In the genomic region with DNA sequence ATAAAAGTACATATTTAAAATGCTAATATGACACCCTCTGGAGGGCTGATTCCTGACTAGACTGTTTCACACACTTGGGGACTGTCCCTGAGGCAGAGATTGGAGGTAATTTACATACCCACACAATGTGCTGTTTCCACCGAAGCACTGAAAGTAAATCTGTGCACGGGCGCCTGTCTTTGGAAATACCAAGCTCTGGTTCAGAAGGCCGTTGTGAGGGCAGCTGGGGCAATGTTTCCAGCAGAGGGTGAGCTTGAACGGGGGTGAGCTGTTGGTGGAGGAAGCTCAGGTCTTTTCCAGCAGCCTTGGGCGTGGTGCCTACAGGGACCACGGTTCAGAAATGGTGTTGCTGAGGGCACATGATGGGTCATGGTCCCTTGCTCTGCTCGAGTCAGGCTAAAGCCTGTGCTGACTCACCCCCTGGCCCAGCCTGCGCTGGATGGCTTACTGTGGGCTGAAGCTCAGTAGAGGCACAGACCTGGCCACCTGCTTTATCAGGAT, we compare ENCODE assay signal across 9 cellular contexts. TPM values are rescaled to one million over a fixed set of nuclear protein-coding genes. Genes with fewer than 3 reads are reported as not detected.
DNase-seq lines count a peak whose midpoint lies in the region; ATAC-seq and TF ChIP-seq lines count a peak whose summit lies in the region.
"Had no signal": no experiment of that assay in that cellular context is flagged by ENCODE, and none has a peak within 500 bp of the region (broad histone marks: within the 10 kb centered on the region; RNA-seq: fewer than 3 reads in every experiment).

No MANE protein-coding gene starts in this region.

- intact Hi-C loops in activated T-helper 2 cell treated with anti-CD3 and anti-CD28 coated beads, Interferon-gamma antibody, Interleukin-2, Interleukin-4, amounts not matched to agents 10 μg/mL and 5 μg/mL and 100 μg/mL, durations not matched to agents 14 hours and 24 hours and 36 hours (cut with micrococcal nuclease), result loop anchor here (2.0 to 5.0 kb wide), 2 partner anchors 112 to 355 kb away; no protein-coding TSS in a partner anchor
- intact Hi-C loops in upper lobe of right lung (cut with DNase I), result loop anchor here (5.0 kb wide), 1 partner anchor 132 kb away; no protein-coding TSS in a partner anchor
- intact Hi-C loops in Right ventricle myocardium inferior (cut with DNase I), result loop anchor here (5.0 kb wide), 3 partner anchors 103 to 352 kb away; no protein-coding TSS in a partner anchor

- H3K27ac ChIP-seq in upper lobe of right lung, result no peak overlapping the region
- H3K27ac ChIP-seq: SJSA1 had no signal

- no peaks in the 10 kb centered on the region for H3K9me3 Mint-ChIP-seq in activated T-helper 2 cell treated with anti-CD3 and anti-CD28 coated beads, Interferon-gamma antibody, Interleukin-2, Interleukin-4, amounts not matched to agents 10 μg/mL and 5 μg/mL and 100 μg/mL, durations not matched to agents 14 hours and 24 hours and 36 hours

- ATAC-seq in HG03520 (IDR thresholded peaks at IDR 0.05; ENCODE audit: unreplicated experiment) (peak; percentile 42), upper lobe of right lung (no peak), Right ventricle myocardium inferior (no peak)

- DNase-seq in NCI-H82 (lab: John Stamatoyannopoulos, UW), result peak; percentile 33
- no peak for DNase-seq in NCI-H82 treated with DMSO at 0.1 percent for 48 hours (lab: John Stamatoyannopoulos, UW; ENCODE audit: unreplicated experiment)
- no peak for DNase-seq in activated T-helper 2 cell treated with anti-CD3 and anti-CD28 coated beads, Interferon-gamma antibody, Interleukin-2, Interleukin-4, amounts not matched to agents 10 μg/mL and 5 μg/mL and 100 μg/mL, durations not matched to agents 14 hours and 24 hours and 36 hours (ENCODE audit: low spot score)
- DNase-seq in stimulated activated CD4-positive, alpha-beta T cell treated with anti-CD3 and anti-CD28 coated beads, Interleukin-2, amount 100 ng/mL, for 4 hours (ENCODE audit: low read depth), result peak; percentile 42
- DNase-seq in cerebellar nuclear complex (lab: John Stamatoyannopoulos, UW), result no peak
- DNase-seq in upper lobe of right lung, result no peak
- DNase-seq in Right ventricle myocardium inferior (ENCODE audit: missing footprints), result no peak

- H3K4me3 ChIP-seq in upper lobe of right lung, result no peak overlapping the region
- H3K4me3 ChIP-seq: SJSA1 had no signal

- no peaks in the 10 kb centered on the region for H3K36me3 ChIP-seq in upper lobe of right lung

- no peaks in the 10 kb centered on the region for H3K9me3 ChIP-seq in upper lobe of right lung
- H3K9me3 ChIP-seq: SJSA1 had no signal

- peaks cover 28% of the 10 kb centered on the region for H3K4me1 Mint-ChIP-seq in activated T-helper 2 cell treated with anti-CD3 and anti-CD28 coated beads, Interferon-gamma antibody, Interleukin-2, Interleukin-4, amounts not matched to agents 10 μg/mL and 5 μg/mL and 100 μg/mL, durations not matched to agents 14 hours and 24 hours and 36 hours (ENCODE audit: low read depth)

- peaks cover 8% of the 10 kb centered on the region for H3K4me1 ChIP-seq in upper lobe of right lung

- H3K27me3 ChIP-seq in upper lobe of right lung, result no peaks in the 10 kb centered on the region
- H3K27me3 ChIP-seq: SJSA1 had no signal

- peaks cover 2% of the 10 kb centered on the region for H3K27me3 Mint-ChIP-seq in activated T-helper 2 cell treated with anti-CD3 and anti-CD28 coated beads, Interferon-gamma antibody, Interleukin-2, Interleukin-4, amounts not matched to agents 10 μg/mL and 5 μg/mL and 100 μg/mL, durations not matched to agents 14 hours and 24 hours and 36 hours (ENCODE audit: low read depth)

- H3K4me3 Mint-ChIP-seq in activated T-helper 2 cell treated with anti-CD3 and anti-CD28 coated beads, Interferon-gamma antibody, Interleukin-2, Interleukin-4, amounts not matched to agents 10 μg/mL and 5 μg/mL and 100 μg/mL, durations not matched to agents 14 hours and 24 hours and 36 hours (ENCODE audit: low read depth), result no peak overlapping the region

- no peaks in the 10 kb centered on the region for H3K36me3 Mint-ChIP-seq in activated T-helper 2 cell treated with anti-CD3 and anti-CD28 coated beads, Interferon-gamma antibody, Interleukin-2, Interleukin-4, amounts not matched to agents 10 μg/mL and 5 μg/mL and 100 μg/mL, durations not matched to agents 14 hours and 24 hours and 36 hours (ENCODE audit: low read depth)

- TF ChIP-seq CTCF in upper lobe of right lung (IDR thresholded peaks at IDR 0.05), result no peak

- peak overlapping the region; percentile 26 for H3K27ac Mint-ChIP-seq in activated T-helper 2 cell treated with anti-CD3 and anti-CD28 coated beads, Interferon-gamma antibody, Interleukin-2, Interleukin-4, amounts not matched to agents 10 μg/mL and 5 μg/mL and 100 μg/mL, durations not matched to agents 14 hours and 24 hours and 36 hours

RNA-seq across cellular contexts. Expression of a gene that starts 25.8 kb away (rescaled TPM):
- total RNA-seq in activated T-helper 2 cell treated with anti-CD3 and anti-CD28 coated beads, Interferon-gamma antibody, Interleukin-2, Interleukin-4, amounts not matched to agents 10 μg/mL and 5 μg/mL and 100 μg/mL, durations not matched to agents 14 hours and 24 hours and 36 hours, result not detected in 2 replicates
- total RNA-seq in upper lobe of right lung, result 7.8 TPM
- total RNA-seq in Right ventricle myocardium inferior, result 5.7 TPM

Comparison
In these comparisons a context has a peak if more than half of its experiments do, and no peak if none do; other contexts are left out.
1. DNase-seq: peak in NCI-H82 (single experiment) and stimulated activated CD4-positive, alpha-beta T cell treated with anti-CD3 and anti-CD28 coated beads, Interleukin-2, amount 100 ng/mL, for 4 hours (single experiment); none in NCI-H82 treated with DMSO at 0.1 percent for 48 hours (single experiment), activated T-helper 2 cell treated with anti-CD3 and anti-CD28 coated beads, Interferon-gamma antibody, Interleukin-2, Interleukin-4, amounts not matched to agents 10 μg/mL and 5 μg/mL and 100 μg/mL, durations not matched to agents 14 hours and 24 hours and 36 hours (single experiment), cerebellar nuclear complex (0 of 2), upper lobe of right lung (single experiment) and Right ventricle myocardium inferior (single experiment).